In the genomic region with DNA sequence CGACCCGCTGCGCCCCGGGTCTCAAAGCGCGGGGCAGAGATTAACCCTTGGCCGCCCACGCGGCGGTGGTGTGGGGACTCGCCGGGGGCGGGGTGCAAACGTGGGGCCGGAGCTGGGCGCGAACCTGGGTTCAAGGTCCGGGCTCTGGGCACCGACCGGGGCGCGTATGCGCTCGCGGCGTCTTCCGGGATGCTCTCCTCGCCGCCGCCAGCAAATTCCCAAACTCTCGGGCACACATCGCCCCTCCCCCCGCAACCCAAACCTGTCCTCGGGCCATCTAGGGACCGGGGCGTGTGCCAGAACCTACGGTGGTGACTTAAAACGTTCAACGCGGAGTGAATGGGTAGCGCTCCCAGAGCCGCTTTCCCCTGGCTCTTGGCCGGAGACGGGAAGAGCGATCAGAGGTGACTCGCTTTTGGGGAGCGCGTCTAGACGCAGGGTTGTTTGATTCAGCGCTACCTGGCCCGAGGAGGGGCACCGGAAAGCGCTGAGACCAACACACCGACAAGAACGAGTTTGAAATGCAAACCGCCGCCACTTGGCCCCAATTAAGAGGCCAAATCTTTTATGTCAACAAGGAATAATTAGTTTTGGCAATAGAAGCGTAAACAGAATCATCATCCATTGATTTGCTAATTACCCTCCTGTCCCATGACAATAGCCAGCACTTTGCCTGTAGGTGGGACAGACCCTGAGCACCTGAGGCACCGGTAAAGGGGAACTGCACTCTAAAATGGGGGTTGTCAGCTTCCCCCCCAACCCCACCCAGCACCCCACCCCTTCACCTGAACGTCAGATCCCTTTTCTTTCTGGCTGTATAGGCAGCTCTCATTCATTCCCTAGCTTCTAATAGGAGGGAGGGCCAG, we compare ENCODE assay signal across 8 cellular contexts. TPM values are rescaled to one million over a fixed set of nuclear protein-coding genes. Genes with fewer than 3 reads are reported as not detected.
DNase-seq lines count a peak whose midpoint lies in the region; ATAC-seq and TF ChIP-seq lines count a peak whose summit lies in the region.

No MANE protein-coding gene starts in this region.

- no peak overlapping the region for H3K27ac ChIP-seq in AG04450 (ENCODE audit: low read depth, low read length)

- peaks cover 13% of the 10 kb centered on the region for H3K36me3 Mint-ChIP-seq in mesothelial cell of epicardium

- POLR2A ChIA-PET in AG04450 (lab: Yijun Ruan, JAX): interaction anchor here (0.6 kb wide), 1 partner anchor 1624 kb away, joined by 7 read pairs; a partner anchor contains a TSS

- peak overlapping the region; percentile 74 for H3K4me3 Mint-ChIP-seq in mesothelial cell of epicardium

- ATAC-seq in GM18909 (IDR thresholded peaks at IDR 0.05; ENCODE audit: poor library complexity, unreplicated experiment) (peak; percentile 11), GM21515 (IDR thresholded peaks at IDR 0.05; ENCODE audit: unreplicated experiment) (no peak)

- TF ChIP-seq CTCF in AG04450 (IDR thresholded peaks at IDR 0.05; ENCODE audit: low read depth, low read length): no peak
- TF ChIP-seq CTCF in mesothelial cell of epicardium (IDR thresholded peaks at IDR 0.05; ENCODE audit: unreplicated experiment): no peak

- H3K4me3 ChIP-seq in AG04450 (ENCODE audit: low read depth, low read length): peak overlapping the region; percentile 52

- H3K9me3 ChIP-seq in AG04450 (ENCODE audit: control insufficient read depth, insufficient read depth, low read length): no peaks in the 10 kb centered on the region; the same call in 1 of the 2 replicates

- peaks cover 3% of the 10 kb centered on the region for H3K27me3 ChIP-seq in AG04450 (ENCODE audit: control insufficient read depth, insufficient read depth, low read length)

- no peaks in the 10 kb centered on the region for H3K9me3 Mint-ChIP-seq in mesothelial cell of epicardium

- peak overlapping the region; percentile 87 for H3K27ac Mint-ChIP-seq in mesothelial cell of epicardium

- CTCF ChIA-PET in AG04450 (lab: Charles Lee): interaction anchor here (0.6 kb wide), 1 partner anchor 186 kb away, joined by 4 read pairs; no protein-coding TSS in a partner anchor

- no peak for DNase-seq in AG04450 (ENCODE audit: low read depth, low spot score)
- peak; percentile 27 for DNase-seq in RPMI8226
- peak; percentile 85 for DNase-seq in ecto neural progenitor cell (ENCODE audit: low spot score)
- peak in 1 of 2 experiments; percentile 62 for DNase-seq in mesothelial cell of epicardium (ENCODE audit: low spot score in 2 of 2, unreplicated experiment in 2 of 2)
- DNase-seq in NCI-H187 (lab: John Stamatoyannopoulos, UW): no peak
- no peak for DNase-seq in amniotic stem cell (lab: John Stamatoyannopoulos, UW)

- H3K4me1 Mint-ChIP-seq in mesothelial cell of epicardium: peaks cover 35% of the 10 kb centered on the region

- no peaks in the 10 kb centered on the region for H3K27me3 Mint-ChIP-seq in mesothelial cell of epicardium (ENCODE audit: low read depth)

RNA-seq across cellular contexts. Expression of a gene that starts 46.2 kb away (rescaled TPM):
- polyA plus RNA-seq in AG04450 (2011; rRNA removed): 1.1 and 1.4 TPM in 2 replicates
- 0.96 and 1.1 TPM in 2 replicates for polyA minus RNA-seq in AG04450 (2011; rRNA and poly(A)+ RNA removed)
- total RNA-seq in mesothelial cell of epicardium: 64.2 to 66.4 TPM (median 65.7 TPM) in 3 replicates

Comparison
In these comparisons a context has a peak if more than half of its experiments do, and no peak if none do; other contexts are left out.
1. DNase-seq: peak in RPMI8226 (single experiment) and ecto neural progenitor cell (single experiment); none in AG04450 (single experiment), NCI-H187 (0 of 2) and amniotic stem cell (single experiment).